ENCODE assay signal across 1 cellular context in the genomic region with DNA sequence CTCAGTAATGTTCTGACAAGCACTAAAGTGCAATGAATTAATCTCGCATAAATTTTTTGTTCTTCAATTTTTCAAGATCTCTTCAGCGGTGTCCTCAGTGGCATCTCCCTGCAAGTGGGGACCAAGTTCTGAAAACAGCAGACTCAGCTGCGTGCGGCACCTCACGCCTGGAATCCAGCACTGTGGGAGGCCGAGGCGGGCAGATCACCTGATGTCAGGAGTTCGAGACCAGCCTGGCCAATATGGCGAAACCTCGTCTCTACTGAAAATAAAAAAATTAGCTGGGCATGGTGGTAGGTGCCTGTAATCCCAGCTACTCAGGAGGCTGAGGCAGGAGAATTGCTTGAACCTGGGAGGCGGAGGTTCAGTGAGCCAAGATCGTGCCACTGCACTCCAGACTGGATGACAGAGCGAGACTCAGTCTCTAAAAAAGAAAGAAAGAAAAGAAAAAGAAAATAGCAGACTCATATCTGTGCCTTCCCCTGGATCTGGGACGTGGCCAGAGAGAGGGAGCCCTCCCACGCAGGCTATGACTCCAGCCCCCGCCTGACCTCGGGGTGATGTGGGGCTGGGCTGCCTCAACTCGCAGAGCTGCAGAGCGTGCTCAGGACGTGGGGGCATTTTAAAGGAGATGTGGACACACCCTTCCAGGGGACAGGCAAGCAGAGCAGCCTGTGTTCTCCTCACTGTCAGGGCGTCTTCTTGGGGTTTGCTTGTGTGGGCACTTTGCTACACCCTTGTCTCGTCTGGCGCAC.
TF ChIP-seq lines count a peak whose summit lies in the region.

No MANE protein-coding gene starts in this region.

TF ChIP-seq in H1, 55 proteins besides CTCF, POLR2A, EP300 and RAD21:
- no peak for TF ChIP-seq EZH2 (IDR thresholded peaks at IDR 0.05; ENCODE audit: low read depth, low read length, severe bottlenecking)
TF ChIP-seq in H1: peak in this region for 0.
